12 cellular contexts compared by ENCODE assay signal in the genomic region with DNA sequence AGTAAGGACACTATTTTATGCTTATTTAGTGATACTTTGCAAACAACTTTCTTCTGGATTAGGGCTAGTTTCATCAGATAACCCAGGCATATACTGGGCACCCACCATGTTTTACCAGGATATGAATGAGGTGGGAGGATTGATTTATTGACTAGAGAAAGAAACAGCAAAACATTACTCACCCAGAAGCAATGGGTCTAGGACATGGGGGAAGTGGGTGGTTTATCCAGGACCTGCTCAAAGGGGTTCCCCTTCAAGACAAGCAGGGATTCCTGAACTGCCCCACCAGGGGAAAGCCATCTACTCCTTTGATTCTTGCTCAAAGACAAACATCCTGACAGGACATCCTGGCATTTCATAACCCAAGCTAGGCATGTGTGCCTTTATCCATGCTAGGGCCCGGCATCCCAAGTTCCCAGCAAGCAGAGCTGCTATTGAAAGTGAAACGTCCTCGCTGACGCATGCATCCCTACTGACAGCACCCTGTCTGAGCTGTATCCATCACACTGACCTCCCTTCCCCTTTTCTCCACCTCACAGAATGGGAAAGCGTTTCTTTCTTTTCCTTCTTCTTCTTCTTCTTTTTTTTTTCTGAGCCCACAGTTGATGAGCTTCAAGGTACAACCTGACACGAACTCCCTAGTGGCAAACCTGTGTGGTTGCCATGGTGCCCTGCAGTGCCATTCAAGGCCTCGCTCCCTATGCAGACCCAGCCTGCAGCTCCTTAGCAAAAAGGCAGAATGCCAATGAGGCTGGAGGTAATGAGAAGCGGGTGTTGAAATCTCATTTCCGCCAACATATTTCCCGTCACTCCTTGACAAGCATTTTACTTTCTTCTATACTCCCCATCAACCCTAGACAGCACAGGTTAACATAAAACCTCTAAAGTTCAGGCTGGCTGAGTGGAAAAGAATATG.
A peak's percentile ranks its signal among the peaks of the same experiment; 100 is the strongest.
DNase-seq lines count a peak whose midpoint lies in the region; ATAC-seq and TF ChIP-seq lines count a peak whose summit lies in the region.
"Had no signal": no experiment of that assay in that cellular context is flagged by ENCODE, and none has a peak within 500 bp of the region (broad histone marks: within the 10 kb centered on the region; RNA-seq: fewer than 3 reads in every experiment).

No MANE protein-coding gene starts in this region.

- peak in 2 of 56 donors; percentile 10 to 17 for TF ChIP-seq CTCF in dorsolateral prefrontal cortex (IDR thresholded peaks at IDR 0.05 in 54 of 56, conservative IDR thresholded peaks at IDR 0.05 in 2 of 56; ENCODE audit: low read depth in 1 of 56, partially characterized antibody in 56 of 56)
- no peak for TF ChIP-seq CTCF in omental fat pad (IDR thresholded peaks at IDR 0.05)
- TF ChIP-seq CTCF in GM13976 (IDR thresholded peaks at IDR 0.05; ENCODE audit: borderline replicate concordance, control extremely low read depth, extremely low read depth, insufficient read depth, missing control alignments), result no peak

- H3K9ac ChIP-seq in GM23248, result peak overlapping the region; percentile 39; the same call in 1 of the 2 replicates

- no peak overlapping the region for H3K27ac Mint-ChIP-seq in stimulated activated naive CD8-positive, alpha-beta T cell treated with anti-CD3 and anti-CD28 coated beads, Interleukin-15, amount 100 ng/mL, for 72 hours

- H3K27ac ChIP-seq in GM23248 (peak overlapping the region; percentile 85), dorsolateral prefrontal cortex (peak overlapping the region; percentile 21 to 98 (median 93))

- peaks cover 9% of the 10 kb centered on the region for H3K4me1 Mint-ChIP-seq in stimulated activated naive CD8-positive, alpha-beta T cell treated with anti-CD3 and anti-CD28 coated beads, Interleukin-15, amount 100 ng/mL, for 72 hours

- no peaks in the 10 kb centered on the region for H3K9me3 Mint-ChIP-seq in stimulated activated naive CD8-positive, alpha-beta T cell treated with anti-CD3 and anti-CD28 coated beads, Interleukin-15, amount 100 ng/mL, for 72 hours

- H3K4me3 Mint-ChIP-seq in stimulated activated naive CD8-positive, alpha-beta T cell treated with anti-CD3 and anti-CD28 coated beads, Interleukin-15, amount 100 ng/mL, for 72 hours, result no peak overlapping the region

- intact Hi-C loops in dorsolateral prefrontal cortex (cut with DNase I), result loop anchor here (2.0 to 10.0 kb wide), 4 partner anchors 21 to 147 kb away; no protein-coding TSS in a partner anchor

- no peaks in the 10 kb centered on the region for H3K9me3 ChIP-seq in GM23248 (ENCODE audit: low read depth)
- H3K9me3 ChIP-seq: MG63 had no signal

- in situ Hi-C loops in GM23248 (cut with MboI) (loop anchor here (10.0 kb wide), 1 partner anchor 257 kb away; no protein-coding TSS in a partner anchor), GM13976 (cut with MboI; ENCODE audit: low sequenced_read_pairs, unreplicated experiment) (loop anchor here (10.0 to 25.0 kb wide), 2 partner anchors 147 to 249 kb away; no protein-coding TSS in a partner anchor)

- DNase-seq in GM23248, result peak; percentile 79
- DNase-seq in NCI-H69 (lab: John Stamatoyannopoulos, UW), result peak; percentile 25
- peak in 1 of 10 donors; percentile 39 for DNase-seq in dorsolateral prefrontal cortex
- no peak for DNase-seq in omental fat pad (ENCODE audit: low spot score)
- no peak for DNase-seq in effector CD4-positive, alpha-beta T cell
- DNase-seq in stimulated activated naive CD8-positive, alpha-beta T cell treated with anti-CD3 and anti-CD28 coated beads, Interleukin-15, amount 100 ng/mL, for 72 hours, result no peak
- DNase-seq in NCI-H2081 treated with DMSO at 0.1 percent for 48 hours (lab: John Stamatoyannopoulos, UW), result no peak
- no peak for DNase-seq in GM13976 (ENCODE audit: low spot score)
- DNase-seq: activated CD4-positive, CD25-positive, alpha-beta regulatory T cell; AML-193; effector memory CD4-positive, alpha-beta T cell; MG63 had no signal

- 9 to 10% methylated on average over 10 of the region's 10 CpGs for WGBS in GM23248 (ENCODE audit: low coverage in 1 of 2, low lambda C conversion rate in 2 of 2, missing lambda C conversion rate in 2 of 2), 2 experiments

- H3K4me3 ChIP-seq in GM23248, result peak overlapping the region; percentile 30; the same call in 1 of the 2 replicates
- H3K4me3 ChIP-seq in dorsolateral prefrontal cortex, result peak overlapping the region in 16 of 59 donors; percentile 2 to 44 (median 22)
- H3K4me3 ChIP-seq: MG63 had no signal

- H4K20me1 ChIP-seq in GM23248 (ENCODE audit: insufficient read depth), result no peaks in the 10 kb centered on the region

- no peaks in the 10 kb centered on the region for H3K36me3 ChIP-seq in GM23248 (ENCODE audit: low read depth)
- H3K36me3 ChIP-seq: MG63 had no signal

- H3K4me1 ChIP-seq in GM23248 (ENCODE audit: insufficient read depth), result peaks cover 78% of the 10 kb centered on the region

- ATAC-seq in omental fat pad (ENCODE audit: low FRiP score), result peak; percentile 61
- no peak for ATAC-seq in stimulated activated naive CD8-positive, alpha-beta T cell treated with anti-CD3 and anti-CD28 coated beads, Interleukin-15, amount 100 ng/mL, for 72 hours

- no peak overlapping the region for H2AFZ ChIP-seq in GM23248

- H3K27me3 Mint-ChIP-seq in stimulated activated naive CD8-positive, alpha-beta T cell treated with anti-CD3 and anti-CD28 coated beads, Interleukin-15, amount 100 ng/mL, for 72 hours, result no peaks in the 10 kb centered on the region

- H3K9me2 ChIP-seq in GM23248 (ENCODE audit: insufficient read depth), result no peaks in the 10 kb centered on the region

- H3F3A ChIP-seq in GM23248 (ENCODE audit: insufficient read depth), result peaks cover 61% of the 10 kb centered on the region

- peak overlapping the region; percentile 73 for H3K4me2 ChIP-seq in GM23248 (ENCODE audit: unreplicated experiment)

- H3K27me3 ChIP-seq in GM23248 (replicated peaks; ENCODE audit: insufficient read depth) (no peaks in the 10 kb centered on the region), dorsolateral prefrontal cortex (no peaks in the 10 kb centered on the region)
- H3K27me3 ChIP-seq: MG63 had no signal

- peaks cover 30% of the 10 kb centered on the region for H3K79me2 ChIP-seq in GM23248 (ENCODE audit: insufficient read depth)

Comparison
In these comparisons a context has a peak if more than half of its experiments do, and no peak if none do; other contexts are left out.
1. DNase-seq: peak in GM23248 (single experiment) and NCI-H69 (single experiment); none in omental fat pad (single experiment), effector CD4-positive, alpha-beta T cell (single experiment), stimulated activated naive CD8-positive, alpha-beta T cell treated with anti-CD3 and anti-CD28 coated beads, Interleukin-15, amount 100 ng/mL, for 72 hours (0 of 2), NCI-H2081 treated with DMSO at 0.1 percent for 48 hours (single experiment) and GM13976 (single experiment).